Comparison of ENCODE assay signal across 14 cellular contexts in genomic region chr19:10346509-10346908, GRCh38. TPM values are rescaled to one million over a fixed set of nuclear protein-coding genes. Genes with fewer than 3 reads are reported as not detected.
DNase-seq lines count a peak whose midpoint lies in the region; ATAC-seq and TF ChIP-seq lines count a peak whose summit lies in the region.
"Had no signal": no experiment of that assay in that cellular context is flagged by ENCODE, and none has a peak within 500 bp of the region (broad histone marks: within the 10 kb centered on the region; RNA-seq: fewer than 3 reads in every experiment).

No MANE protein-coding gene starts in this region.

- no peaks in the 10 kb centered on the region for H3K79me1 ChIP-seq in mesendoderm (ENCODE audit: low read length)

- intact Hi-C loops in dendritic cell treated with granulocyte-macrophage colony-stimulating factor and Interleukin-4, amounts not matched to agents 40 ng/mL and 50 ng/mL, for 4 days (cut with micrococcal nuclease) = no loop called here
- intact Hi-C loops in lower lobe of right lung (cut with DNase I) = no loop called here
- intact Hi-C loops in posterior cingulate gyrus (cut with DNase I) = no loop called here

- H3K9me3 Mint-ChIP-seq in dendritic cell treated with granulocyte-macrophage colony-stimulating factor and Interleukin-4, amounts not matched to agents 40 ng/mL and 50 ng/mL, for 4 days = no peaks in the 10 kb centered on the region
- no peaks in the 10 kb centered on the region for H3K9me3 Mint-ChIP-seq in chondrocyte (ENCODE audit: low read depth)
- H3K9me3 Mint-ChIP-seq: H9 had no signal

- WGBS in mesendoderm (ENCODE audit: extremely low coverage, insufficient coverage, low lambda C conversion rate) = no CpG with 5 or more reads among the region's 10 CpGs

- H3K23ac ChIP-seq in mesendoderm (ENCODE audit: low read length) = no peak overlapping the region

- no peak overlapping the region for H3K4me3 ChIP-seq in BLaER1 treated with 17β-estradiol and CSF1 and Interleukin-3, amounts not matched to agents 10 nM and 100 nM
- H3K4me3 ChIP-seq in lower lobe of right lung = no peak overlapping the region
- no peak overlapping the region for H3K4me3 ChIP-seq in mesendoderm (ENCODE audit: low read length)

- TF ChIP-seq CTCF in lower lobe of right lung (IDR thresholded peaks at IDR 0.05) (no peak), chondrocyte (IDR thresholded peaks at IDR 0.05) (no peak)

- ATAC-seq in lower lobe of right lung = peak; percentile 92 to 93
- no peak for ATAC-seq in HG03045 (IDR thresholded peaks at IDR 0.05; ENCODE audit: unreplicated experiment)
- ATAC-seq: SK-N-SH treated with all-trans-retinoic acid at 6 μM for 48 hours had no signal

- H2BK120ac ChIP-seq in mesendoderm (ENCODE audit: low read depth, low read length) = no peak overlapping the region

- 0 out of 22 replicates have a peak, but pooled peaks cover 0 to 3% (median 0%) of the 10 kb centered on the region in 11 experiments for H3K27me3 ChIP-seq in BLaER1 treated with 17β-estradiol and CSF1 and Interleukin-3, amounts not matched to agents 10 nM and 100 nM
- H3K27me3 ChIP-seq in lower lobe of right lung (ENCODE audit: low read depth) (no peaks in the 10 kb centered on the region), mesendoderm (ENCODE audit: insufficient read depth, low read length, poor library complexity) (no peaks in the 10 kb centered on the region)

- H3K4me1 ChIP-seq in BLaER1 treated with 17β-estradiol and CSF1 and Interleukin-3, amounts not matched to agents 10 nM and 100 nM = peaks cover 0 to 36% (median 18%) of the 10 kb centered on the region in 10 experiments; a peak in 13 of 20 replicates
- peaks cover 4% of the 10 kb centered on the region for H3K4me1 ChIP-seq in lower lobe of right lung
- H3K4me1 ChIP-seq in mesendoderm (ENCODE audit: control insufficient read depth, low read depth, low read length) = no peaks in the 10 kb centered on the region

- no peaks in the 10 kb centered on the region for H4K20me1 ChIP-seq in BLaER1 treated with 17β-estradiol and CSF1 and Interleukin-3, amounts not matched to agents 10 nM and 100 nM

- H2BK5ac ChIP-seq in mesendoderm (ENCODE audit: low read length) = no peak overlapping the region

- H3K27me3 Mint-ChIP-seq in dendritic cell treated with granulocyte-macrophage colony-stimulating factor and Interleukin-4, amounts not matched to agents 40 ng/mL and 50 ng/mL, for 4 days = no peaks in the 10 kb centered on the region
- no peaks in the 10 kb centered on the region for H3K27me3 Mint-ChIP-seq in chondrocyte (ENCODE audit: low read depth)

- no peak overlapping the region for H2BK15ac ChIP-seq in mesendoderm (replicated peaks; ENCODE audit: low read depth)

- peak overlapping the region in 7 of 11 experiments; percentile 0 to 71 (median 60); a peak in 12 of 22 replicates for H3K27ac ChIP-seq in BLaER1 treated with 17β-estradiol and CSF1 and Interleukin-3, amounts not matched to agents 10 nM and 100 nM
- H3K27ac ChIP-seq in lower lobe of right lung = peak overlapping the region; percentile 59
- H3K27ac ChIP-seq in mesendoderm (ENCODE audit: low read depth, low read length) = no peak overlapping the region
- H3K27ac ChIP-seq: WERI-Rb-1 had no signal

- DNase-seq in NOMO-1 treated with DMSO at 0.1 percent for 48 hours (lab: John Stamatoyannopoulos, UW; ENCODE audit: unreplicated experiment) (peak; percentile 95), lower lobe of right lung (peak; percentile 84), posterior cingulate gyrus (no peak), chondrocyte (ENCODE audit: low spot score) (no peak), mesendoderm (no peak)
- DNase-seq: activated gamma-delta T cell, H9, mammary epithelial cell, NCI-H2171, WERI-Rb-1 had no signal

- H3K36me3 ChIP-seq in BLaER1 treated with 17β-estradiol and CSF1 and Interleukin-3, amounts not matched to agents 10 nM and 100 nM = peaks cover 20 to 31% (median 27%) of the 10 kb centered on the region in 11 experiments
- H3K36me3 ChIP-seq in lower lobe of right lung = peaks cover 22% of the 10 kb centered on the region
- no peaks in the 10 kb centered on the region for H3K36me3 ChIP-seq in mesendoderm (ENCODE audit: control insufficient read depth, insufficient read depth, low read length)

- H3K9me3 ChIP-seq in BLaER1 treated with 17β-estradiol and CSF1 and Interleukin-3, amounts not matched to agents 10 nM and 100 nM (replicated peaks in 1 of 11) = no peaks in the 10 kb centered on the region
- H3K9me3 ChIP-seq in lower lobe of right lung = no peaks in the 10 kb centered on the region

- peak overlapping the region in 6 of 11 experiments; percentile 12 to 73 (median 58); a peak in 14 of 22 replicates for H3K4me2 ChIP-seq in BLaER1 treated with 17β-estradiol and CSF1 and Interleukin-3, amounts not matched to agents 10 nM and 100 nM
- H3K4me2 ChIP-seq in mesendoderm (ENCODE audit: low read length) = no peak overlapping the region

- no peaks in the 10 kb centered on the region for H3K79me2 ChIP-seq in mesendoderm (ENCODE audit: control insufficient read depth, insufficient read depth, low read length)

- H3K4ac ChIP-seq in mesendoderm (ENCODE audit: low read depth, low read length) = no peak overlapping the region

- no peak overlapping the region for H3K18ac ChIP-seq in mesendoderm (ENCODE audit: low read length)

- no peak overlapping the region for H4K5ac ChIP-seq in mesendoderm (ENCODE audit: low read length)

- H3K4me3 Mint-ChIP-seq in dendritic cell treated with granulocyte-macrophage colony-stimulating factor and Interleukin-4, amounts not matched to agents 40 ng/mL and 50 ng/mL, for 4 days = peak overlapping the region; percentile 37
- H3K4me3 Mint-ChIP-seq in chondrocyte (ENCODE audit: unreplicated experiment) = no peak overlapping the region
- H3K4me3 Mint-ChIP-seq: H9 had no signal

- H4K8ac ChIP-seq in mesendoderm (ENCODE audit: low read depth, low read length) = no peak overlapping the region

- no peak overlapping the region for H2AK5ac ChIP-seq in mesendoderm (ENCODE audit: low read length)

- peaks cover 12% of the 10 kb centered on the region for H3K4me1 Mint-ChIP-seq in dendritic cell treated with granulocyte-macrophage colony-stimulating factor and Interleukin-4, amounts not matched to agents 40 ng/mL and 50 ng/mL, for 4 days (ENCODE audit: low read depth)
- no peaks in the 10 kb centered on the region for H3K4me1 Mint-ChIP-seq in chondrocyte (ENCODE audit: low read depth)
- H3K4me1 Mint-ChIP-seq: H9 had no signal

- H3K56ac ChIP-seq in mesendoderm (ENCODE audit: low read length) = no peak overlapping the region

- H3K9ac ChIP-seq in BLaER1 treated with 17β-estradiol and CSF1 and Interleukin-3, amounts not matched to agents 10 nM and 100 nM = peak overlapping the region in 6 of 11 experiments; percentile 2 to 47 (median 40); a peak in 10 of 22 replicates
- no peak overlapping the region for H3K9ac ChIP-seq in mesendoderm (ENCODE audit: low read length)

- peak overlapping the region; percentile 82 for H3K27ac Mint-ChIP-seq in dendritic cell treated with granulocyte-macrophage colony-stimulating factor and Interleukin-4, amounts not matched to agents 40 ng/mL and 50 ng/mL, for 4 days
- H3K27ac Mint-ChIP-seq in chondrocyte (ENCODE audit: unreplicated experiment) = no peak overlapping the region
- H3K27ac Mint-ChIP-seq: H9 had no signal

- H3K36me3 Mint-ChIP-seq in dendritic cell treated with granulocyte-macrophage colony-stimulating factor and Interleukin-4, amounts not matched to agents 40 ng/mL and 50 ng/mL, for 4 days (ENCODE audit: low read depth) = peaks cover 20% of the 10 kb centered on the region
- peaks cover 4% of the 10 kb centered on the region for H3K36me3 Mint-ChIP-seq in chondrocyte (ENCODE audit: low read depth)

RNA-seq across cellular contexts. Expression of gene ICAM3, which starts 7.1 kb away (rescaled TPM):
- total RNA-seq in lower lobe of right lung (33.0 TPM), chondrocyte (14.0 to 17.0 TPM (median 15.3 TPM) in 3 replicates)
- polyA plus RNA-seq in mesendoderm (2013, experiment 1 of 2) = 8.1 TPM
- polyA plus RNA-seq in mesendoderm (2013, experiment 2 of 2) = 8.7 TPM

RNA-seq across cellular contexts. Expression of gene RAVER1, which starts 13.2 kb away (rescaled TPM):
- 29.6 TPM for total RNA-seq in lower lobe of right lung
- 32.3 to 38.2 TPM (median 33.0 TPM) in 3 replicates for total RNA-seq in chondrocyte
- polyA plus RNA-seq in mesendoderm (2013, experiment 1 of 2) = 54.4 TPM
- 53.6 TPM for polyA plus RNA-seq in mesendoderm (2013, experiment 2 of 2)

RNA-seq across cellular contexts. Expression of gene FDX2, which starts 30.7 kb away (rescaled TPM):
- total RNA-seq in lower lobe of right lung = 16.8 TPM
- 21.0 to 22.3 TPM (median 21.2 TPM) in 3 replicates for total RNA-seq in chondrocyte
- polyA plus RNA-seq in mesendoderm (2013, experiment 1 of 2) = 21.9 TPM
- 20.5 TPM for polyA plus RNA-seq in mesendoderm (2013, experiment 2 of 2)

RNA-seq across cellular contexts. Expression of gene TYK2, which starts 33.9 kb away (rescaled TPM):
- total RNA-seq in lower lobe of right lung (164 TPM), chondrocyte (94.4 to 132 TPM (median 104 TPM) in 3 replicates)
- polyA plus RNA-seq in mesendoderm (2013, experiment 1 of 2) = 21.2 TPM
- polyA plus RNA-seq in mesendoderm (2013, experiment 2 of 2) = 21.8 TPM

RNA-seq across cellular contexts. Expression of gene ZGLP1, which starts 36.9 kb away (rescaled TPM):
- 6.2 TPM for total RNA-seq in lower lobe of right lung
- total RNA-seq in chondrocyte = 3.4 to 6.2 TPM (median 4.3 TPM) in 3 replicates
- polyA plus RNA-seq in mesendoderm (2013, experiment 1 of 2) = 3.0 TPM
- polyA plus RNA-seq in mesendoderm (2013, experiment 2 of 2) = 2.3 TPM

Comparison
In these comparisons a context has a peak if more than half of its experiments do, and no peak if none do; other contexts are left out.
1. DNase-seq: peak in NOMO-1 treated with DMSO at 0.1 percent for 48 hours (single experiment) and lower lobe of right lung (single experiment); none in posterior cingulate gyrus (0 of 10), chondrocyte (single experiment) and mesendoderm (single experiment).